Comparison of ENCODE assay signal across 8 cellular contexts in genomic region chr6:147201885-147202515, GRCh38. TPM values are rescaled to one million over a fixed set of nuclear protein-coding genes. Genes with fewer than 3 reads are reported as not detected.
DNase-seq lines count a peak whose midpoint lies in the region; ATAC-seq and TF ChIP-seq lines count a peak whose summit lies in the region.

No MANE protein-coding gene starts in this region.

- peaks cover 25% of the 10 kb centered on the region for H3K4me1 Mint-ChIP-seq in activated CD4-positive, alpha-beta T cell treated with anti-CD3 and anti-CD28 coated beads, Interleukin-2, amount 10 ng/mL, durations not matched to agents 7 days and 5 days
- H3K4me1 Mint-ChIP-seq in dendritic cell treated with granulocyte-macrophage colony-stimulating factor and Interleukin-4, amounts not matched to agents 40 ng/mL and 50 ng/mL, for 4 days (ENCODE audit: low read depth) = peaks cover 31% of the 10 kb centered on the region

- H3K27me3 ChIP-seq in HL-60 (ENCODE audit: insufficient read depth, poor library complexity, severe bottlenecking) (no peaks in the 10 kb centered on the region), mesendoderm (ENCODE audit: insufficient read depth, low read length, poor library complexity) (no peaks in the 10 kb centered on the region), vagina (no peaks in the 10 kb centered on the region)

- no peak overlapping the region for H3K18ac ChIP-seq in mesendoderm (ENCODE audit: low read length)

- TF ChIP-seq CTCF in HL-60 (IDR thresholded peaks at IDR 0.05; ENCODE audit: insufficient read depth, low read length) (no peak), vagina (IDR thresholded peaks at IDR 0.05) (no peak)

- TF ChIP-seq POLR2A in vagina (IDR thresholded peaks at IDR 0.05) = no peak

- no peak for ATAC-seq in GM18909 (IDR thresholded peaks at IDR 0.05; ENCODE audit: poor library complexity, unreplicated experiment)

- WGBS in mesendoderm (ENCODE audit: extremely low coverage, insufficient coverage, low lambda C conversion rate) = no CpG with 5 or more reads among the region's 16 CpGs

- H3K4me1 ChIP-seq in mesendoderm (ENCODE audit: control insufficient read depth, low read depth, low read length) = no peaks in the 10 kb centered on the region
- H3K4me1 ChIP-seq in vagina = no peaks in the 10 kb centered on the region

- DNase-seq in activated CD4-positive, alpha-beta T cell treated with anti-CD3 and anti-CD28 coated beads, Interleukin-2, amount 10 ng/mL, durations not matched to agents 7 days and 5 days = peak; percentile 11
- DNase-seq in activated CD4-positive, alpha-beta T cell treated with anti-CD3 and anti-CD28 coated beads for 1 hour = no peak
- DNase-seq in HL-60 (ENCODE audit: low read depth in 1 of 2, low spot score in 1 of 2) (peak in 1 of 2 experiments; percentile 83), SHP77 treated with DMSO at 0.1 percent for 48 hours (lab: John Stamatoyannopoulos, UW) (peak; percentile 19), mesendoderm (peak; percentile 74), vagina (ENCODE audit: extremely low spot score in 2 of 2) (no peak)

- no peaks in the 10 kb centered on the region for H3K27me3 Mint-ChIP-seq in activated CD4-positive, alpha-beta T cell treated with anti-CD3 and anti-CD28 coated beads, Interleukin-2, amount 10 ng/mL, durations not matched to agents 7 days and 5 days
- H3K27me3 Mint-ChIP-seq in dendritic cell treated with granulocyte-macrophage colony-stimulating factor and Interleukin-4, amounts not matched to agents 40 ng/mL and 50 ng/mL, for 4 days = no peaks in the 10 kb centered on the region

- peak overlapping the region; percentile 90 for H3K4me3 Mint-ChIP-seq in activated CD4-positive, alpha-beta T cell treated with anti-CD3 and anti-CD28 coated beads, Interleukin-2, amount 10 ng/mL, durations not matched to agents 7 days and 5 days
- H3K4me3 Mint-ChIP-seq in dendritic cell treated with granulocyte-macrophage colony-stimulating factor and Interleukin-4, amounts not matched to agents 40 ng/mL and 50 ng/mL, for 4 days = peak overlapping the region; percentile 85

- intact Hi-C loops in dendritic cell treated with granulocyte-macrophage colony-stimulating factor and Interleukin-4, amounts not matched to agents 40 ng/mL and 50 ng/mL, for 4 days (cut with micrococcal nuclease) = loop anchor here (2.0 to 10.0 kb wide), 4 partner anchors 121 to 1467 kb away; partner anchors contain the start of genes EPM2A and SHPRH
- intact Hi-C loops in vagina (cut with DNase I) = no loop called here

- peak overlapping the region; percentile 26 for H3K9ac ChIP-seq in mesendoderm (ENCODE audit: low read length)

- no peak overlapping the region for H2BK15ac ChIP-seq in mesendoderm (replicated peaks; ENCODE audit: low read depth)

- POLR2A ChIA-PET in activated CD4-positive, alpha-beta T cell treated with anti-CD3 and anti-CD28 coated beads, Interleukin-2, amount 10 ng/mL, durations not matched to agents 7 days and 5 days (lab: Charles Lee) = no interaction called here

- H3K36me3 ChIP-seq in mesendoderm (ENCODE audit: control insufficient read depth, insufficient read depth, low read length) (no peaks in the 10 kb centered on the region), vagina (no peaks in the 10 kb centered on the region)

- H3K9me3 Mint-ChIP-seq in activated CD4-positive, alpha-beta T cell treated with anti-CD3 and anti-CD28 coated beads, Interleukin-2, amount 10 ng/mL, durations not matched to agents 7 days and 5 days = no peaks in the 10 kb centered on the region
- H3K9me3 Mint-ChIP-seq in dendritic cell treated with granulocyte-macrophage colony-stimulating factor and Interleukin-4, amounts not matched to agents 40 ng/mL and 50 ng/mL, for 4 days = no peaks in the 10 kb centered on the region

- no peaks in the 10 kb centered on the region for H3K36me3 Mint-ChIP-seq in activated CD4-positive, alpha-beta T cell treated with anti-CD3 and anti-CD28 coated beads, Interleukin-2, amount 10 ng/mL, durations not matched to agents 7 days and 5 days (ENCODE audit: low read depth)
- peaks cover 22% of the 10 kb centered on the region for H3K36me3 Mint-ChIP-seq in dendritic cell treated with granulocyte-macrophage colony-stimulating factor and Interleukin-4, amounts not matched to agents 40 ng/mL and 50 ng/mL, for 4 days (ENCODE audit: low read depth)

- H3K4me3 ChIP-seq in HL-60 (replicated peaks; ENCODE audit: insufficient read depth, low read length) = peak overlapping the region; percentile 92
- peak overlapping the region; percentile 11 for H3K4me3 ChIP-seq in mesendoderm (ENCODE audit: low read length)
- H3K4me3 ChIP-seq in vagina = peak overlapping the region; percentile 66 to 70

- no peak overlapping the region for H3K23ac ChIP-seq in mesendoderm (ENCODE audit: low read length)

- H3K4ac ChIP-seq in mesendoderm (ENCODE audit: low read depth, low read length) = no peak overlapping the region

- no peaks in the 10 kb centered on the region for H3K79me2 ChIP-seq in mesendoderm (ENCODE audit: control insufficient read depth, insufficient read depth, low read length)

- no peaks in the 10 kb centered on the region for H3K9me3 ChIP-seq in vagina

- H3K79me1 ChIP-seq in mesendoderm (ENCODE audit: low read length) = peaks cover 2% of the 10 kb centered on the region

- H4K8ac ChIP-seq in mesendoderm (ENCODE audit: low read depth, low read length) = no peak overlapping the region

- no peak overlapping the region for H2AK5ac ChIP-seq in mesendoderm (ENCODE audit: low read length)

- H3K27ac ChIP-seq in HL-60 (replicated peaks) (peak overlapping the region; percentile 90), mesendoderm (ENCODE audit: low read depth, low read length) (no peak overlapping the region), vagina (peak overlapping the region; percentile 96)

- H4K5ac ChIP-seq in mesendoderm (ENCODE audit: low read length) = no peak overlapping the region

- no peak overlapping the region for H2BK5ac ChIP-seq in mesendoderm (ENCODE audit: low read length)

- peak overlapping the region; percentile 73 for H3K56ac ChIP-seq in mesendoderm (ENCODE audit: low read length)

- no peak overlapping the region for H2BK120ac ChIP-seq in mesendoderm (ENCODE audit: low read depth, low read length)

- CTCF ChIA-PET in activated CD4-positive, alpha-beta T cell treated with anti-CD3 and anti-CD28 coated beads, Interleukin-2, amount 10 ng/mL, durations not matched to agents 7 days and 5 days (lab: Charles Lee) = interaction anchor here (1.3 kb wide), 1 partner anchor 14 kb away, joined by 4 read pairs; no protein-coding TSS in a partner anchor

- peak overlapping the region; percentile 98 for H3K27ac Mint-ChIP-seq in activated CD4-positive, alpha-beta T cell treated with anti-CD3 and anti-CD28 coated beads, Interleukin-2, amount 10 ng/mL, durations not matched to agents 7 days and 5 days
- H3K27ac Mint-ChIP-seq in dendritic cell treated with granulocyte-macrophage colony-stimulating factor and Interleukin-4, amounts not matched to agents 40 ng/mL and 50 ng/mL, for 4 days = peak overlapping the region; percentile 94

- H3K4me2 ChIP-seq in mesendoderm (ENCODE audit: low read length) = peak overlapping the region; percentile 29

RNA-seq across cellular contexts. Expression of gene STXBP5, which starts 2.2 kb away (rescaled TPM):
- 10 to 100 TPM; 17.6 to 17.7 TPM for total RNA-seq in activated CD4-positive, alpha-beta T cell treated with anti-CD3 and anti-CD28 coated beads, Interleukin-2, amount 10 ng/mL, durations not matched to agents 7 days and 5 days
- 5.5 TPM for polyA plus RNA-seq in mesendoderm (2013, experiment 1 of 2)
- 5.3 TPM for polyA plus RNA-seq in mesendoderm (2013, experiment 2 of 2)
- 33.9 TPM for total RNA-seq in vagina

Comparison
In these comparisons a context has a peak if more than half of its experiments do, and no peak if none do; other contexts are left out.
1. DNase-seq: peak in activated CD4-positive, alpha-beta T cell treated with anti-CD3 and anti-CD28 coated beads, Interleukin-2, amount 10 ng/mL, durations not matched to agents 7 days and 5 days (single experiment), SHP77 treated with DMSO at 0.1 percent for 48 hours (single experiment) and mesendoderm (single experiment); none in activated CD4-positive, alpha-beta T cell treated with anti-CD3 and anti-CD28 coated beads for 1 hour (single experiment) and vagina (0 of 2).
2. H3K4me3 ChIP-seq: peak in every context shown above with its lines; median percentile 92 in HL-60; 68 in vagina; 11 in mesendoderm.